ENCODE assay signal across 20 cellular contexts in genomic region chr2:185306119-185306518, GRCh38.
A peak's percentile ranks its signal among the peaks of the same experiment; 100 is the strongest.
DNase-seq lines count a peak whose midpoint lies in the region; ATAC-seq and TF ChIP-seq lines count a peak whose summit lies in the region.
"Had no signal": no experiment of that assay in that cellular context is flagged by ENCODE, and none has a peak within 500 bp of the region (broad histone marks: within the 10 kb centered on the region; RNA-seq: fewer than 3 reads in every experiment).

No MANE protein-coding gene starts in this region.

- no peak for TF ChIP-seq CTCF in nephron progenitor cell (IDR thresholded peaks at IDR 0.05)
- no peak for TF ChIP-seq CTCF in prostate gland (IDR thresholded peaks at IDR 0.05)

- no peaks in the 10 kb centered on the region for H3K9me3 ChIP-seq in prostate gland
- H3K9me3 ChIP-seq: BLaER1 treated with 17β-estradiol and CSF1 and Interleukin-3, amounts not matched to agents 10 nM and 100 nM; Caco-2 had no signal

- peak; percentile 67 for ATAC-seq in HG02852 (IDR thresholded peaks at IDR 0.05; ENCODE audit: unreplicated experiment)
- peak; percentile 58 for ATAC-seq in HG03432 (IDR thresholded peaks at IDR 0.05; ENCODE audit: unreplicated experiment)
- no peak for ATAC-seq in GM21423 (IDR thresholded peaks at IDR 0.05; ENCODE audit: unreplicated experiment)
- ATAC-seq: CD8-positive, alpha-beta T cell; GM12878 had no signal

- H3K4me1 ChIP-seq in prostate gland (replicated peaks), result no peaks in the 10 kb centered on the region
- H3K4me1 ChIP-seq: Caco-2 had no signal

- H3K9me3 Mint-ChIP-seq in nephron progenitor cell, result no peaks in the 10 kb centered on the region

- TF ChIP-seq POLR2A in prostate gland (IDR thresholded peaks at IDR 0.05), result no peak

- peaks cover 4% of the 10 kb centered on the region for H3K27me3 Mint-ChIP-seq in nephron progenitor cell (ENCODE audit: low read depth, poor library complexity)
- H3K27me3 Mint-ChIP-seq: B cell; CD4-positive, alpha-beta T cell had no signal

- no peak overlapping the region for H3K4me3 Mint-ChIP-seq in nephron progenitor cell
- H3K4me3 Mint-ChIP-seq: B cell; CD4-positive, alpha-beta T cell; CD8-positive, alpha-beta T cell had no signal

- intact Hi-C loops in prostate gland (cut with DNase I), result no loop called here

- no peaks in the 10 kb centered on the region for H3K27me3 ChIP-seq in prostate gland (replicated peaks; ENCODE audit: insufficient read depth)
- H3K27me3 ChIP-seq: BLaER1 treated with 17β-estradiol and CSF1 and Interleukin-3, amounts not matched to agents 10 nM and 100 nM had no signal

- no peaks in the 10 kb centered on the region for H3K36me3 Mint-ChIP-seq in nephron progenitor cell (ENCODE audit: low read depth)
- H3K36me3 Mint-ChIP-seq: CD8-positive, alpha-beta T cell had no signal

- no peak for DNase-seq in nephron progenitor cell
- no peak for DNase-seq in prostate gland (ENCODE audit: low spot score)
- no peak for DNase-seq in activated effector memory CD4-positive, alpha-beta T cell treated with anti-CD3 and anti-CD28 coated beads, Interleukin-2, amount 50 U/mL, for 16 hours
- DNase-seq: 8988T; ACHN; Caco-2; Calu3; CD4-positive, alpha-beta T cell; CD8-positive, alpha-beta T cell; DMS79; DND-41; EL; GDM1 had no signal

- no peak overlapping the region for H3K4me3 ChIP-seq in prostate gland
- H3K4me3 ChIP-seq: BLaER1 treated with 17β-estradiol and CSF1 and Interleukin-3, amounts not matched to agents 10 nM and 100 nM; GM12878 had no signal

- H3K27ac ChIP-seq in prostate gland, result no peak overlapping the region
- H3K27ac ChIP-seq: BLaER1 treated with 17β-estradiol and CSF1 and Interleukin-3, amounts not matched to agents 10 nM and 100 nM; C4-2B had no signal

- H3K4me1 Mint-ChIP-seq in nephron progenitor cell, result no peaks in the 10 kb centered on the region
- H3K4me1 Mint-ChIP-seq: B cell had no signal

- 89% methylated on average over 1 of the region's 1 CpG for WGBS in prostate gland

- H3K27ac Mint-ChIP-seq in nephron progenitor cell, result peak overlapping the region; percentile 21
- H3K27ac Mint-ChIP-seq: B cell; CD4-positive, alpha-beta T cell; CD8-positive, alpha-beta T cell had no signal

- H3K36me3 ChIP-seq in prostate gland, result no peaks in the 10 kb centered on the region
- H3K36me3 ChIP-seq: BLaER1 treated with 17β-estradiol and CSF1 and Interleukin-3, amounts not matched to agents 10 nM and 100 nM had no signal
